Comparison of ENCODE assay signal across 10 cellular contexts in the genomic region with DNA sequence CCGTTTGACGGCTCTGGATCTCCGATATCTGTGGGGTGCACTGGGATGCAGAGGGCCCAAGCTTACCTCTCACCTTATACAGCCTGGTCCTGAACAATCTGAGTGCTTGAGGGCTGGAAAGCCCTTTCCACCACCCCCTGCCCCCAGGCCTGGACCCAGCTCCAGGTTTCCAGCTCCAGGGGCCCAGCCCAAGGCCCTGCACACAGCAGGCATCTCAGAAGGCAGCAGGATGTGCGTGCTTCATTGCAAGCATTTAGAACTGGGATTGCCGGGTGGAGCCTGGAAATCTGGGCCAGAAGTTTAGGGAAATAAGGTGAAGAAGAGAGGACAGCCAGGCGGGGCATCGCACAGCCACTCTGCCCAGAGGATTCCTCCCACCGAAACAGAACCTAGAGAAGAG. TPM values are rescaled to one million over a fixed set of nuclear protein-coding genes. Genes with fewer than 3 reads are reported as not detected.
"Had no signal": no experiment of that assay in that cellular context is flagged by ENCODE, and none has a peak within 500 bp of the region (broad histone marks: within the 10 kb centered on the region; RNA-seq: fewer than 3 reads in every experiment).

No MANE protein-coding gene starts in this region.

- H3K4me3 ChIP-seq: GM23248, HAP-1 had no signal

- H3K27ac ChIP-seq: GM23248, HL-60 had no signal

- H3K4me1 ChIP-seq: HAP-1 had no signal

- ATAC-seq: HCT116, HepG2 had no signal

- H3K36me3 ChIP-seq: HAP-1 had no signal

- DNase-seq: GM23248, GOT3, H7, KBM-7 had no signal

- H3K4me1 Mint-ChIP-seq: IgD-negative memory B cell had no signal

RNA-seq across cellular contexts. Expression of gene CCDC33, which starts 25.6 kb away (rescaled TPM):
- total RNA-seq: GM23248, HepG2, HT1080 had no signal

RNA-seq across cellular contexts. Expression of gene STRA6, which starts 59.1 kb away (rescaled TPM):
- total RNA-seq: GM23248, HT1080 had no signal
